In the genomic region with DNA sequence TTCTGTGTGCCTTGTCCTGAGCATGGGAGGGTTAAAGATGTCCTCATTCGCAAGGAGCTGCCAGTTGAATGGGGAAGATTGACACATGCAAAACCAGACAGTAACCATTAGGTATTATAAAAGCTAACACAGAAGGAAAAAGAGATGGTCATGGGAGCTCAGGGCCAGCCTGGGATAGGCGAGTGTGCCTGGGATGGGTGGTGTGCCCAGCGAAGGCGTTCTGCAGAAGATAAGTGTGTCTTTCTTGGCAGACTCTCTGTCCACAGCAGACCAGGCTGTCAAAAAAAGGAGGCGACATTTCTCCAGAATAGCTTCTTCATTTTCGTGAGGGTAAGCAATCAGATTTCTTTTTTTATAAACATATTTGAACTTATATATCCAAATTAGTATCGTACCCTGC, we compare ENCODE assay signal across 25 cellular contexts. TPM values are rescaled to one million over a fixed set of nuclear protein-coding genes. Genes with fewer than 3 reads are reported as not detected.
A peak's percentile ranks its signal among the peaks of the same experiment; 100 is the strongest.
DNase-seq lines count a peak whose midpoint lies in the region; ATAC-seq, FAIRE-seq and TF ChIP-seq lines count a peak whose summit lies in the region.
"Had no signal": no experiment of that assay in that cellular context is flagged by ENCODE, and none has a peak within 500 bp of the region (broad histone marks: within the 10 kb centered on the region; RNA-seq: fewer than 3 reads in every experiment).

No MANE protein-coding gene starts in this region.

- 60 to 68% (median 66%) methylated on average over 7 of the region's 7 CpGs for WGBS in heart left ventricle, 4 donors

- no peaks in the 10 kb centered on the region for H3K27me3 ChIP-seq in heart left ventricle
- no peaks in the 10 kb centered on the region for H3K27me3 ChIP-seq in keratinocyte (ENCODE audit: control insufficient read depth, extremely low read depth, insufficient read depth, low read length)
- no peaks in the 10 kb centered on the region for H3K27me3 ChIP-seq in gastrocnemius medialis
- H3K27me3 ChIP-seq in Caco-2 (replicated peaks; ENCODE audit: control insufficient read depth, insufficient read depth, low read length) = no peaks in the 10 kb centered on the region
- H3K27me3 ChIP-seq: BLaER1 had no signal

- no peak overlapping the region for H3K4me3 ChIP-seq in heart left ventricle
- H3K4me3 ChIP-seq in keratinocyte (ENCODE audit: control insufficient read depth in 2 of 3, extremely low read depth in 1 of 3, insufficient read depth in 2 of 3, low read depth in 1 of 3, low read length in 3 of 3) = no peak overlapping the region
- no peak overlapping the region for H3K4me3 ChIP-seq in gastrocnemius medialis
- H3K4me3 ChIP-seq in Caco-2 (ENCODE audit: low read depth, low read length) = no peak overlapping the region
- H3K4me3 ChIP-seq: BLaER1, GM12878, HAP-1 had no signal

- H3K27ac Mint-ChIP-seq in Caco-2 (ENCODE audit: unreplicated experiment) = no peak overlapping the region
- H3K27ac Mint-ChIP-seq in activated naive CD8-positive, alpha-beta T cell treated with anti-CD3 and anti-CD28 coated beads, Interleukin-2, amount 50 U/mL, for 24 hours = no peak overlapping the region
- H3K27ac Mint-ChIP-seq: B cell; CD4-positive, CD25-positive, alpha-beta regulatory T cell; CD8-positive, alpha-beta T cell; HFFc6 had no signal

- H3K4me3 Mint-ChIP-seq in Caco-2 (ENCODE audit: unreplicated experiment) = no peak overlapping the region
- H3K4me3 Mint-ChIP-seq in activated naive CD8-positive, alpha-beta T cell treated with anti-CD3 and anti-CD28 coated beads, Interleukin-2, amount 50 U/mL, for 24 hours = no peak overlapping the region
- H3K4me3 Mint-ChIP-seq: B cell; CD4-positive, CD25-positive, alpha-beta regulatory T cell; CD8-positive, alpha-beta T cell; HFFc6 had no signal

- peak; percentile 46 for FAIRE-seq in keratinocyte (lab: Jason Lieb, UNC)
- FAIRE-seq: A204.1, D721Med, GM12878, GM19239, H54 had no signal

- no peaks in the 10 kb centered on the region for H3K36me3 ChIP-seq in heart left ventricle
- H3K36me3 ChIP-seq in keratinocyte (ENCODE audit: control insufficient read depth in 2 of 2, extremely low read depth in 1 of 2, insufficient read depth in 2 of 2, low read length in 2 of 2) = no peaks in the 10 kb centered on the region
- H3K36me3 ChIP-seq in gastrocnemius medialis = no peaks in the 10 kb centered on the region
- H3K36me3 ChIP-seq in Caco-2 (ENCODE audit: control insufficient read depth, insufficient read depth, low read length) = no peaks in the 10 kb centered on the region
- H3K36me3 ChIP-seq: HAP-1 had no signal

- H3K9me3 ChIP-seq in heart left ventricle = no peaks in the 10 kb centered on the region
- no peaks in the 10 kb centered on the region for H3K9me3 ChIP-seq in keratinocyte (ENCODE audit: control insufficient read depth, low read depth, low read length)
- H3K9me3 ChIP-seq in gastrocnemius medialis = no peaks in the 10 kb centered on the region
- no peaks in the 10 kb centered on the region for H3K9me3 ChIP-seq in Caco-2
- H3K9me3 ChIP-seq: BLaER1, HAP-1 had no signal

- H3K79me2 ChIP-seq in keratinocyte (ENCODE audit: control insufficient read depth, insufficient read depth, low read length) = peaks cover 2% of the 10 kb centered on the region

- no peak for DNase-seq in heart left ventricle
- no peak for DNase-seq in cardiac septum (ENCODE audit: low spot score)
- no peak for DNase-seq in keratinocyte (ENCODE audit: low read depth, low spot score)
- DNase-seq in gastrocnemius medialis = no peak
- DNase-seq in Caco-2 = no peak
- no peak for DNase-seq in activated naive CD8-positive, alpha-beta T cell treated with anti-CD3 and anti-CD28 coated beads, Interleukin-2, amount 50 U/mL, for 24 hours
- DNase-seq in NCI-H1930 (lab: John Stamatoyannopoulos, UW) = no peak
- DNase-seq: CD4-positive, CD25-positive, alpha-beta regulatory T cell; CD8-positive, alpha-beta T cell; DMS 273 treated with DMSO at 0.1 percent for 48 hours; DMS79; EL; GDM1; GOT3; HFFc6 had no signal

- H4K20me1 ChIP-seq in keratinocyte (ENCODE audit: control insufficient read depth, extremely low read depth, insufficient read depth, low read length) = no peaks in the 10 kb centered on the region
- H4K20me1 ChIP-seq: BLaER1 had no signal

- no peaks in the 10 kb centered on the region for H3K9me3 Mint-ChIP-seq in Caco-2 (ENCODE audit: unreplicated experiment)
- H3K9me3 Mint-ChIP-seq in activated naive CD8-positive, alpha-beta T cell treated with anti-CD3 and anti-CD28 coated beads, Interleukin-2, amount 50 U/mL, for 24 hours = no peaks in the 10 kb centered on the region
- H3K9me3 Mint-ChIP-seq: CD4-positive, CD25-positive, alpha-beta regulatory T cell; CD8-positive, alpha-beta T cell; HFFc6 had no signal

- dilution Hi-C loops in keratinocyte (cut with MboI; ENCODE audit: extremely low pct_ligation_motif_present, low sequenced_read_pairs) = no loop called here

- POLR2A ChIA-PET in Caco-2 (lab: Charles Lee) = no interaction called here

- CTCF ChIA-PET in Caco-2 (lab: Charles Lee) = no interaction called here

- in situ Hi-C loops in gastrocnemius medialis (cut with MboI; ENCODE audit: low sequenced_read_pairs in 4 of 4) = no loop called here

- BruUV-seq in Caco-2 (replicated peaks; lab: Mats Ljungman, UMichigan) = no TSS peak

- TF ChIP-seq CTCF in heart left ventricle (IDR thresholded peaks at IDR 0.05) (no peak), keratinocyte (optimal IDR thresholded peaks at IDR 0.05 in 1 of 3, IDR thresholded peaks at IDR 0.05 in 1 of 3, conservative IDR thresholded peaks at IDR 0.05 in 1 of 3; ENCODE audit: extremely low read depth in 1 of 3, insufficient read depth in 2 of 3, low read length in 3 of 3) (no peak), gastrocnemius medialis (IDR thresholded peaks at IDR 0.05 in 4 of 5, conservative IDR thresholded peaks at IDR 0.05 in 1 of 5) (no peak), Caco-2 (IDR thresholded peaks at IDR 0.05; ENCODE audit: insufficient read depth in 1 of 2, low read depth in 1 of 2, low read length in 1 of 2, severe bottlenecking in 1 of 2, unreplicated experiment in 1 of 2) (no peak)

- ATAC-seq in heart left ventricle (peak in 3 of 4 donors; percentile 23 to 58 (median 42)), gastrocnemius medialis (no peak)
- ATAC-seq in activated naive CD8-positive, alpha-beta T cell treated with anti-CD3 and anti-CD28 coated beads, Interleukin-2, amount 50 U/mL, for 24 hours = no peak
- ATAC-seq: CD8-positive, alpha-beta T cell; GM12878 had no signal

- peaks cover 2% of the 10 kb centered on the region for H3K9me1 ChIP-seq in keratinocyte (ENCODE audit: control insufficient read depth, extremely low read depth, insufficient read depth, low read length)

- no peaks in the 10 kb centered on the region for H3K36me3 Mint-ChIP-seq in Caco-2 (ENCODE audit: insufficient read depth, unreplicated experiment)
- H3K36me3 Mint-ChIP-seq in activated naive CD8-positive, alpha-beta T cell treated with anti-CD3 and anti-CD28 coated beads, Interleukin-2, amount 50 U/mL, for 24 hours (ENCODE audit: low read depth) = peaks cover 4% of the 10 kb centered on the region

- TF ChIP-seq POLR2A in heart left ventricle (IDR thresholded peaks at IDR 0.05) (no peak), gastrocnemius medialis (IDR thresholded peaks at IDR 0.05) (no peak)

- no peak overlapping the region for H2AFZ ChIP-seq in keratinocyte (ENCODE audit: control insufficient read depth, low read length)

- H3K9ac ChIP-seq in keratinocyte (ENCODE audit: control insufficient read depth, extremely low read depth, insufficient read depth, low read length) = no peak overlapping the region
- H3K9ac ChIP-seq: BLaER1 had no signal

- H3K27ac ChIP-seq in heart left ventricle (no peak overlapping the region), keratinocyte (ENCODE audit: control insufficient read depth, insufficient read depth, low read length) (no peak overlapping the region), gastrocnemius medialis (peak overlapping the region; percentile 91 to 99 (median 96))
- H3K27ac ChIP-seq: 22Rv1, BLaER1, C4-2B had no signal

- H3K27me3 Mint-ChIP-seq in Caco-2 (ENCODE audit: insufficient read depth, unreplicated experiment) = no peaks in the 10 kb centered on the region
- no peaks in the 10 kb centered on the region for H3K27me3 Mint-ChIP-seq in activated naive CD8-positive, alpha-beta T cell treated with anti-CD3 and anti-CD28 coated beads, Interleukin-2, amount 50 U/mL, for 24 hours
- H3K27me3 Mint-ChIP-seq: B cell; CD4-positive, CD25-positive, alpha-beta regulatory T cell had no signal

- H3K4me1 Mint-ChIP-seq in Caco-2 (ENCODE audit: low read depth, unreplicated experiment) = peaks cover 9% of the 10 kb centered on the region
- H3K4me1 Mint-ChIP-seq in activated naive CD8-positive, alpha-beta T cell treated with anti-CD3 and anti-CD28 coated beads, Interleukin-2, amount 50 U/mL, for 24 hours = peaks cover 4% of the 10 kb centered on the region
- H3K4me1 Mint-ChIP-seq: B cell had no signal

- intact Hi-C loops in heart left ventricle (cut with DNase I) = no loop called here
- intact Hi-C loops in cardiac septum (cut with DNase I) = no loop called here
- intact Hi-C loops in gastrocnemius medialis (cut with DNase I; ENCODE audit: low total_unique reads) = no loop called here
- intact Hi-C loops in Caco-2 (cut with micrococcal nuclease; ENCODE audit: unreplicated experiment) = no loop called here

- no peak overlapping the region for H3K4me2 ChIP-seq in keratinocyte (ENCODE audit: control insufficient read depth, extremely low read depth, insufficient read depth, low read depth, low read length)
- H3K4me2 ChIP-seq: BLaER1 had no signal

- H3K4me1 ChIP-seq in heart left ventricle (peaks cover 0 to 48% (median 8%) of the 10 kb centered on the region in 12 donors), keratinocyte (ENCODE audit: control insufficient read depth, extremely low read depth, insufficient read depth, low read length) (no peaks in the 10 kb centered on the region), gastrocnemius medialis (peaks cover 96 to 99% of the 10 kb centered on the region in 2 donors), Caco-2 (no peaks in the 10 kb centered on the region)
- H3K4me1 ChIP-seq: BLaER1, HAP-1 had no signal

RNA-seq across cellular contexts. Expression of a gene that starts 14.1 kb away (rescaled TPM):
- total RNA-seq in heart left ventricle (100 to 1,000 TPM; 180 to 419 (median 269) TPM), cardiac septum (199 TPM), gastrocnemius medialis (100 to 1,000 TPM; 320 to 713 (median 666) TPM), Caco-2 (2022) (16.5 and 22.5 TPM in 2 replicates)
- polyA plus RNA-seq in heart left ventricle (100 to 1,000 TPM in 1 of 2 donors, 10 to 100 TPM in 1; 51.4 to 119 TPM), keratinocyte (34.0 to 38.9 TPM (median 36.3 TPM) in 3 replicates)
- polyA plus RNA-seq in keratinocyte (2011; ENCODE audit: low read depth) = 23.7 TPM
- 42.2 and 42.5 TPM in 2 replicates for polyA plus RNA-seq in keratinocyte (2011; cell fraction: cytosol; rRNA removed)
- polyA plus RNA-seq in keratinocyte (2011; cell fraction: nucleus; rRNA removed) = 27.2 and 35.4 TPM in 2 replicates
- 44.8 and 53.2 TPM in 2 replicates for polyA plus RNA-seq in keratinocyte (2012; ENCODE audit: low replicate concordance)
- polyA minus RNA-seq in keratinocyte = 39.3 to 42.8 TPM (median 39.9 TPM) in 3 replicates
- polyA minus RNA-seq in keratinocyte (2011; cell fraction: cytosol; rRNA and poly(A)+ RNA removed) = 26.7 TPM
- polyA minus RNA-seq in keratinocyte (2011; cell fraction: nucleus; rRNA and poly(A)+ RNA removed) = 14.0 and 26.8 TPM in 2 replicates

Comparison
In these comparisons a context has a peak if more than half of its experiments do, and no peak if none do; other contexts are left out.
1. ATAC-seq: peak in heart left ventricle (3 of 4); none in gastrocnemius medialis (0 of 2) and activated naive CD8-positive, alpha-beta T cell treated with anti-CD3 and anti-CD28 coated beads, Interleukin-2, amount 50 U/mL, for 24 hours (single experiment).
2. H3K27ac ChIP-seq: peak in gastrocnemius medialis (4 of 4); none in heart left ventricle (0 of 12) and keratinocyte (single experiment).